In the genomic region with DNA sequence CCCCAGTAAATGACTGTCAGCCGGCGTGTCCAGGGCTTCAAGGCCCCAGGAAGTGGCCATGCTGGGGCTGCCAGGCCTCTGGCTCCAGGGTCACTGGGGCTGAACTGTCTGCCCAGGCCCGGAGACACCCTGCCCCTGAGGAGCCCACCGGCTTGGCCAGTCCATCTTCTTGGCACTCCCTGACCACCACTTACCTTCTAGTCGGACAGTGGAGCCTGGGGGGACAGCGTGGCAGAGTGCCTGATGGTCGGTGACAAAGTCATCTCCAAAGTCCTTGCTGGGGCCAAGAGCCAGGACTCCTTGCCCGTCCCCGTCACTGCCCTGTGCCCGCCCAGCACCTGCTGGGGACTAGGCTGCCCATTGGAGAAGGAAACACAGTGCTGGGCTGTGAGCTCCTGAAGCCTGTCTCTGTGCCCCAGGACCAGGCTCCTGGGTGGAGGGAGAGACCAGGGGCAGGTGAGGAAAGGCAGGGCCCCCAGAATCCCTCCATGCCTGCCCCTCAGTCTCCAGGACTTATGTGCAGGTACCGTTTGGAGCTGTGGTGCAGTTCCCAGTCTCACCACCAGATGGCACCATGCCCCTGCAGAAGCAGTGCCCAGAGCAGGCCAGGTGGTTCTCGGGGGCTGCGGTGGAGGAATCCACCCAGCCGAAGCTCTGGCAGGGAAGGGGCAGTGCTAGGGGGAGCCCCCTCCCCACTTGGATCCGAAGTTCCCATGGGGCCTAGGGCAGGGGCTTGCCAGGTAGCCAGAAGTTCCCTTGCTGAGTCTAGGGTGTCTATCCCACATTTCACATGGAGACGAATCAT, we compare ENCODE assay signal across 8 cellular contexts. TPM values are rescaled to one million over a fixed set of nuclear protein-coding genes. Genes with fewer than 3 reads are reported as not detected.
A peak's percentile ranks its signal among the peaks of the same experiment; 100 is the strongest.
DNase-seq lines count a peak whose midpoint lies in the region; ATAC-seq, FAIRE-seq and TF ChIP-seq lines count a peak whose summit lies in the region.

No MANE protein-coding gene starts in this region.

- H3K4me2 ChIP-seq in neuronal stem cell (ENCODE audit: insufficient read depth, low read length, poor library complexity, severe bottlenecking): no peak overlapping the region

- H3K27me3 ChIP-seq in neuronal stem cell (ENCODE audit: control insufficient read depth in 3 of 3, insufficient read depth in 3 of 3, low read depth in 1 of 3, low read length in 3 of 3): no peaks in the 10 kb centered on the region

- H4K8ac ChIP-seq in neuronal stem cell (ENCODE audit: low read depth, low read length): no peak overlapping the region

- intact Hi-C loops in activated T-helper 1 cell treated with anti-CD3 and anti-CD28 coated beads, Interleukin-12 subunit alpha, Interleukin-12 subunit beta, Interleukin-2, Interleukin-4 antibody, amounts not matched to agents 30 ng/mL and 10 ng/mL and 1 ng/mL, durations not matched to agents 14 hours and 24 hours and 36 hours (cut with micrococcal nuclease): loop anchor here (1.0 kb wide), 3 partner anchors 111 to 299 kb away; partner anchors contain the start of gene RTN4R

- DNase-seq in CMK (ENCODE audit: low read depth) (peak; percentile 59), HT-29 (ENCODE audit: low spot score) (peak; percentile 97), RCC 7860 (ENCODE audit: low spot score) (peak; percentile 31), fibroblast of pulmonary artery (ENCODE audit: low read depth) (peak; percentile 81), neuronal stem cell (ENCODE audit: low spot score) (peak; percentile 81)
- DNase-seq in activated T-helper 1 cell treated with anti-CD3 and anti-CD28 coated beads, Interleukin-12 subunit alpha, Interleukin-12 subunit beta, Interleukin-2, Interleukin-4 antibody, amounts not matched to agents 30 ng/mL and 10 ng/mL and 1 ng/mL, durations not matched to agents 14 hours and 24 hours and 36 hours (ENCODE audit: low spot score): peak; percentile 74
- peak; percentile 86 to 88 for DNase-seq in stimulated activated naive CD8-positive, alpha-beta T cell treated with anti-CD3 and anti-CD28 coated beads, Interleukin-15, amount 100 ng/mL, for 72 hours

- no peak overlapping the region for H3K4me3 Mint-ChIP-seq in activated T-helper 1 cell treated with anti-CD3 and anti-CD28 coated beads, Interleukin-12 subunit alpha, Interleukin-12 subunit beta, Interleukin-2, Interleukin-4 antibody, amounts not matched to agents 30 ng/mL and 10 ng/mL and 1 ng/mL, durations not matched to agents 14 hours and 24 hours and 36 hours
- H3K4me3 Mint-ChIP-seq in stimulated activated naive CD8-positive, alpha-beta T cell treated with anti-CD3 and anti-CD28 coated beads, Interleukin-15, amount 100 ng/mL, for 72 hours: no peak overlapping the region

- H3K4me3 ChIP-seq in fibroblast of pulmonary artery (replicated peaks; ENCODE audit: low read depth, low read length): no peak overlapping the region
- H3K4me3 ChIP-seq in neuronal stem cell (ENCODE audit: low read length in 2 of 2): no peak overlapping the region

- peak; percentile 93 for TF ChIP-seq CTCF in fibroblast of pulmonary artery (IDR thresholded peaks at IDR 0.05; ENCODE audit: low read length, missing control alignments)

- H3K23ac ChIP-seq in neuronal stem cell (ENCODE audit: low read depth, low read length, poor library complexity): peak overlapping the region; percentile 76

- H2BK120ac ChIP-seq in neuronal stem cell (ENCODE audit: low read depth, low read length): no peak overlapping the region

- H3K27ac Mint-ChIP-seq in activated T-helper 1 cell treated with anti-CD3 and anti-CD28 coated beads, Interleukin-12 subunit alpha, Interleukin-12 subunit beta, Interleukin-2, Interleukin-4 antibody, amounts not matched to agents 30 ng/mL and 10 ng/mL and 1 ng/mL, durations not matched to agents 14 hours and 24 hours and 36 hours: no peak overlapping the region
- peak overlapping the region in 1 of 2 donors; percentile 76 for H3K27ac Mint-ChIP-seq in stimulated activated naive CD8-positive, alpha-beta T cell treated with anti-CD3 and anti-CD28 coated beads, Interleukin-15, amount 100 ng/mL, for 72 hours

- no peak for FAIRE-seq in RCC 7860 (lab: Jason Lieb, UNC)

- H3K79me1 ChIP-seq in neuronal stem cell (ENCODE audit: low read depth, low read length): no peaks in the 10 kb centered on the region

- H2BK15ac ChIP-seq in neuronal stem cell (ENCODE audit: low read length): no peak overlapping the region

- peak overlapping the region; percentile 25 for H3K14ac ChIP-seq in neuronal stem cell (ENCODE audit: low read length)

- H3K36me3 Mint-ChIP-seq in activated T-helper 1 cell treated with anti-CD3 and anti-CD28 coated beads, Interleukin-12 subunit alpha, Interleukin-12 subunit beta, Interleukin-2, Interleukin-4 antibody, amounts not matched to agents 30 ng/mL and 10 ng/mL and 1 ng/mL, durations not matched to agents 14 hours and 24 hours and 36 hours (ENCODE audit: low read depth): no peaks in the 10 kb centered on the region

- ATAC-seq in stimulated activated naive CD8-positive, alpha-beta T cell treated with anti-CD3 and anti-CD28 coated beads, Interleukin-15, amount 100 ng/mL, for 72 hours: peak; percentile 85
- ATAC-seq in HG02642 (IDR thresholded peaks at IDR 0.05; ENCODE audit: poor library complexity, unreplicated experiment): no peak

- H3K4me1 Mint-ChIP-seq in activated T-helper 1 cell treated with anti-CD3 and anti-CD28 coated beads, Interleukin-12 subunit alpha, Interleukin-12 subunit beta, Interleukin-2, Interleukin-4 antibody, amounts not matched to agents 30 ng/mL and 10 ng/mL and 1 ng/mL, durations not matched to agents 14 hours and 24 hours and 36 hours (ENCODE audit: low read depth): no peaks in the 10 kb centered on the region
- peaks cover 6% of the 10 kb centered on the region for H3K4me1 Mint-ChIP-seq in stimulated activated naive CD8-positive, alpha-beta T cell treated with anti-CD3 and anti-CD28 coated beads, Interleukin-15, amount 100 ng/mL, for 72 hours

- H3K36me3 ChIP-seq in neuronal stem cell (replicated peaks in 1 of 2; ENCODE audit: control insufficient read depth in 2 of 2, insufficient read depth in 2 of 2, low read length in 2 of 2): no peaks in the 10 kb centered on the region

- H3K9me3 Mint-ChIP-seq in activated T-helper 1 cell treated with anti-CD3 and anti-CD28 coated beads, Interleukin-12 subunit alpha, Interleukin-12 subunit beta, Interleukin-2, Interleukin-4 antibody, amounts not matched to agents 30 ng/mL and 10 ng/mL and 1 ng/mL, durations not matched to agents 14 hours and 24 hours and 36 hours: no peaks in the 10 kb centered on the region
- no peaks in the 10 kb centered on the region for H3K9me3 Mint-ChIP-seq in stimulated activated naive CD8-positive, alpha-beta T cell treated with anti-CD3 and anti-CD28 coated beads, Interleukin-15, amount 100 ng/mL, for 72 hours

- H4K91ac ChIP-seq in neuronal stem cell (ENCODE audit: low read depth, low read length, poor library complexity): no peak overlapping the region

- peak overlapping the region; percentile 42 for H2AFZ ChIP-seq in neuronal stem cell (ENCODE audit: low read length)

- H3K4ac ChIP-seq in neuronal stem cell (ENCODE audit: low read length): no peak overlapping the region

- H3K9ac ChIP-seq in neuronal stem cell (ENCODE audit: low read depth, low read length, poor library complexity): no peak overlapping the region

- no peak overlapping the region for H2BK5ac ChIP-seq in neuronal stem cell (ENCODE audit: low read length)

- peaks cover 15 to 35% of the 10 kb centered on the region in 2 donors for H3K4me1 ChIP-seq in neuronal stem cell (ENCODE audit: control insufficient read depth in 2 of 2, insufficient read depth in 1 of 2, low read depth in 1 of 2, low read length in 2 of 2)

- peaks cover 4% of the 10 kb centered on the region for H3K27me3 Mint-ChIP-seq in activated T-helper 1 cell treated with anti-CD3 and anti-CD28 coated beads, Interleukin-12 subunit alpha, Interleukin-12 subunit beta, Interleukin-2, Interleukin-4 antibody, amounts not matched to agents 30 ng/mL and 10 ng/mL and 1 ng/mL, durations not matched to agents 14 hours and 24 hours and 36 hours (ENCODE audit: insufficient read depth)
- peaks cover 14% of the 10 kb centered on the region for H3K27me3 Mint-ChIP-seq in stimulated activated naive CD8-positive, alpha-beta T cell treated with anti-CD3 and anti-CD28 coated beads, Interleukin-15, amount 100 ng/mL, for 72 hours

- no CpG with 5 or more reads among the region's 16 CpGs for WGBS in neuronal stem cell (ENCODE audit: extremely low coverage in 2 of 2, insufficient read length in 2 of 2, insufficient replicate concordance in 1 of 2), 2 donors

- H2AK5ac ChIP-seq in neuronal stem cell (ENCODE audit: low read depth, low read length): peak overlapping the region; percentile 78

- no peak overlapping the region for H3K27ac ChIP-seq in neuronal stem cell (replicated peaks; ENCODE audit: low read length)

- peak overlapping the region; percentile 12 for H2BK12ac ChIP-seq in neuronal stem cell (ENCODE audit: low read length)

- peak overlapping the region; percentile 30 for H3K18ac ChIP-seq in neuronal stem cell (ENCODE audit: low read length)

- peaks cover 0 to 2% of the 10 kb centered on the region in 2 donors for H3K9me3 ChIP-seq in neuronal stem cell (replicated peaks in 1 of 2; ENCODE audit: control insufficient read depth in 2 of 2, insufficient read depth in 1 of 2, low read depth in 1 of 2, low read length in 2 of 2)

RNA-seq across cellular contexts. Expression of gene CCDC188, which starts 6.0 kb away (rescaled TPM):
- 0.20 and 0.34 TPM in 2 replicates for total RNA-seq in HT-29 (2014; rRNA removed; shearing (Covaris generic))
- 0.26 TPM in 1 of 2 replicates, not detected in the other for total RNA-seq in activated T-helper 1 cell treated with anti-CD3 and anti-CD28 coated beads, Interleukin-12 subunit alpha, Interleukin-12 subunit beta, Interleukin-2, Interleukin-4 antibody, amounts not matched to agents 30 ng/mL and 10 ng/mL and 1 ng/mL, durations not matched to agents 14 hours and 24 hours and 36 hours
- not detected for polyA plus RNA-seq in neuronal stem cell (2013, experiment 1 of 2)
- not detected for polyA plus RNA-seq in neuronal stem cell (2013, experiment 2 of 2)

RNA-seq across cellular contexts. Expression of gene ZDHHC8, which starts 25.2 kb away (rescaled TPM):
- 62.9 and 94.8 TPM in 2 replicates for total RNA-seq in HT-29 (2014; rRNA removed; shearing (Covaris generic))
- 83.9 and 92.3 TPM in 2 replicates for total RNA-seq in activated T-helper 1 cell treated with anti-CD3 and anti-CD28 coated beads, Interleukin-12 subunit alpha, Interleukin-12 subunit beta, Interleukin-2, Interleukin-4 antibody, amounts not matched to agents 30 ng/mL and 10 ng/mL and 1 ng/mL, durations not matched to agents 14 hours and 24 hours and 36 hours
- polyA plus RNA-seq in neuronal stem cell (2013, experiment 1 of 2): 44.3 TPM
- 42.8 TPM for polyA plus RNA-seq in neuronal stem cell (2013, experiment 2 of 2)

RNA-seq across cellular contexts. Expression of gene TRMT2A, which starts 39.8 kb away (rescaled TPM):
- 241 and 278 TPM in 2 replicates for total RNA-seq in HT-29 (2014; rRNA removed; shearing (Covaris generic))
- total RNA-seq in activated T-helper 1 cell treated with anti-CD3 and anti-CD28 coated beads, Interleukin-12 subunit alpha, Interleukin-12 subunit beta, Interleukin-2, Interleukin-4 antibody, amounts not matched to agents 30 ng/mL and 10 ng/mL and 1 ng/mL, durations not matched to agents 14 hours and 24 hours and 36 hours: 142 and 161 TPM in 2 replicates
- polyA plus RNA-seq in neuronal stem cell (2013, experiment 1 of 2): 21.2 TPM
- 21.9 TPM for polyA plus RNA-seq in neuronal stem cell (2013, experiment 2 of 2)

RNA-seq across cellular contexts. Expression of gene RANBP1, which starts 40.9 kb away (rescaled TPM):
- total RNA-seq in HT-29 (2014; rRNA removed; shearing (Covaris generic)): 978 and 1,308 TPM in 2 replicates
- 509 and 524 TPM in 2 replicates for total RNA-seq in activated T-helper 1 cell treated with anti-CD3 and anti-CD28 coated beads, Interleukin-12 subunit alpha, Interleukin-12 subunit beta, Interleukin-2, Interleukin-4 antibody, amounts not matched to agents 30 ng/mL and 10 ng/mL and 1 ng/mL, durations not matched to agents 14 hours and 24 hours and 36 hours
- 496 TPM for polyA plus RNA-seq in neuronal stem cell (2013, experiment 1 of 2)
- polyA plus RNA-seq in neuronal stem cell (2013, experiment 2 of 2): 494 TPM

Comparison
In these comparisons a context has a peak if more than half of its experiments do, and no peak if none do; other contexts are left out.
1. DNase-seq: peak in every context shown above with its lines; median percentile 97 in HT-29; 87 in stimulated activated naive CD8-positive, alpha-beta T cell treated with anti-CD3 and anti-CD28 coated beads, Interleukin-15, amount 100 ng/mL, for 72 hours; 81 in fibroblast of pulmonary artery; 81 in neuronal stem cell; 74 in activated T-helper 1 cell treated with anti-CD3 and anti-CD28 coated beads, Interleukin-12 subunit alpha, Interleukin-12 subunit beta, Interleukin-2, Interleukin-4 antibody, amounts not matched to agents 30 ng/mL and 10 ng/mL and 1 ng/mL, durations not matched to agents 14 hours and 24 hours and 36 hours; 59 in CMK; 31 in RCC 7860.